ENCODE assay signal across 1 cellular context in genomic region chr5:54985301-54986268, GRCh38.
TF ChIP-seq lines count a peak whose summit lies in the region.

TSS of gene ESM1 (minus strand) at chr5:54985593. CDS start at chr5:54985517, 76 bp downstream.

TF ChIP-seq in H1, 55 proteins besides CTCF, POLR2A, EP300 and RAD21 (continued from another document):
- no peak for TF ChIP-seq CHD7 (IDR thresholded peaks at IDR 0.05; ENCODE audit: insufficient replicate concordance, low read length)
- no peak for TF ChIP-seq E2F6 (IDR thresholded peaks at IDR 0.05)
- no peak for TF ChIP-seq POLR2AphosphoS5 (IDR thresholded peaks at IDR 0.05; ENCODE audit: low read depth, low read length)
- TF ChIP-seq RXRA (IDR thresholded peaks at IDR 0.05; ENCODE audit: insufficient read depth, low read depth, low read length), result no peak
- no peak for TF ChIP-seq CBX8 (IDR thresholded peaks at IDR 0.05; ENCODE audit: borderline replicate concordance, low read depth, low read length)
- TF ChIP-seq FOSL1 (IDR thresholded peaks at IDR 0.05; ENCODE audit: insufficient read depth, low read depth, low read length), result no peak
- TF ChIP-seq KDM5A (IDR thresholded peaks at IDR 0.05; ENCODE audit: low read length), result no peak
- TF ChIP-seq YY1 (IDR thresholded peaks at IDR 0.05; ENCODE audit: low read depth, low read length), result no peak
- no peak for TF ChIP-seq TEAD4 (IDR thresholded peaks at IDR 0.05; ENCODE audit: low read depth, low read length)
